ENCODE assay signal across 25 cellular contexts in the genomic region with DNA sequence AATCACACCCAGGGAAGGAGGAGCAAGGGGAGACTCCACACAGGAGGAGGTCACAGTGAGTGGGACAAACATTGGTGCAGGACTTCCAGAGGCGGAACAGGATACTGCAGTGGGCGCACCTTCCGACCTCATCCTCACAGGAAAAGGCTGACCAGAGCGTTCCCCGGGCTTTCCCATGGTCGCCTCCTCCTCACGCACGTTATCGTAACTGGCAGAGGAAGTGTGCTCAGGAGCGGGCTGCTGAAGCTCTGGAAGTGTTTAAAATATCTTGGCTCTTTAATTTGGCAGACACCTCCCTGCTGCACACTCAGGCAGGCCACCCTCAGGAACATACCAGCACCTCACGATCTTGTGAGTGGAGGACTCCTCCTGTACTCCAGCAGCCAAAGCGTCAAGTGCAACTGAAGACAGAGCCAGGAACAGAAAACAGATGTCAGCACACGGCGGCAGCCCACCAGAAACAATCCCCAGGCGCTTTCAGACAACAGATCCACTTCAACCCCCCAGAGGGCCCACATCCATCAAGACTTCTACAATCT. TPM values are rescaled to one million over a fixed set of nuclear protein-coding genes. Genes with fewer than 3 reads are reported as not detected.
DNase-seq lines count a peak whose midpoint lies in the region; ATAC-seq and TF ChIP-seq lines count a peak whose summit lies in the region.
"Had no signal": no experiment of that assay in that cellular context is flagged by ENCODE, and none has a peak within 500 bp of the region (broad histone marks: within the 10 kb centered on the region; RNA-seq: fewer than 3 reads in every experiment).

No MANE protein-coding gene starts in this region.

- no peaks in the 10 kb centered on the region for H4K20me1 ChIP-seq in PC-9 (ENCODE audit: insufficient read depth)

- no peak overlapping the region for H3K4me2 ChIP-seq in PC-9

- intact Hi-C loops in left ventricle myocardium inferior (cut with micrococcal nuclease), result no loop called here
- intact Hi-C loops in PC-9 (cut with micrococcal nuclease; ENCODE audit: unreplicated experiment), result no loop called here
- intact Hi-C loops in ascending aorta (cut with DNase I), result no loop called here

- peaks cover 15% of the 10 kb centered on the region for H3K4me1 ChIP-seq in BE2C
- peaks cover 18% of the 10 kb centered on the region for H3K4me1 ChIP-seq in left ventricle myocardium inferior
- H3K4me1 ChIP-seq in muscle layer of colon (ENCODE audit: insufficient read depth, low read length), result peaks cover 9% of the 10 kb centered on the region
- H3K4me1 ChIP-seq in PC-9 (replicated peaks; ENCODE audit: insufficient read depth), result no peaks in the 10 kb centered on the region
- no peaks in the 10 kb centered on the region for H3K4me1 ChIP-seq in ascending aorta

- H2AFZ ChIP-seq in PC-9, result no peak overlapping the region

- no peaks in the 10 kb centered on the region for H3F3A ChIP-seq in PC-9 (ENCODE audit: insufficient read depth, low read depth)

- CTCF ChIA-PET in PC-9 (lab: Charles Lee), result no interaction called here

- POLR2A ChIA-PET in PC-9 (lab: Charles Lee; ENCODE audit: unreplicated experiment), result no interaction called here

- H3K27me3 ChIP-seq in BE2C, result no peaks in the 10 kb centered on the region
- H3K27me3 ChIP-seq in left ventricle myocardium inferior (ENCODE audit: low read depth), result no peaks in the 10 kb centered on the region
- no peaks in the 10 kb centered on the region for H3K27me3 ChIP-seq in muscle layer of colon (ENCODE audit: control insufficient read depth in 1 of 2, insufficient read depth in 2 of 2, low read length in 2 of 2)
- no peaks in the 10 kb centered on the region for H3K27me3 ChIP-seq in PC-9 (ENCODE audit: insufficient read depth, low read depth)
- no peaks in the 10 kb centered on the region for H3K27me3 ChIP-seq in ascending aorta
- H3K27me3 ChIP-seq: MG63 had no signal

- peak; percentile 78 for DNase-seq in BE2C
- peak; percentile 78 for DNase-seq in dermis blood vessel endothelial cell
- peak; percentile 33 for DNase-seq in left ventricle myocardium inferior
- DNase-seq in PC-9, result no peak
- DNase-seq in ascending aorta (ENCODE audit: low spot score in 2 of 2), result no peak
- DNase-seq: activated CD4-positive, alpha-beta T cell treated with anti-CD3 and anti-CD28 coated beads, Interleukin-2, amount 50 U/mL, for 1 hour; activated CD8-positive, alpha-beta memory T cell treated with anti-CD3 and anti-CD28 coated beads, Interleukin-2, amount 10 ng/mL, durations not matched to agents 7 days and 5 days; activated naive CD4-positive, alpha-beta T cell treated with anti-CD3 and anti-CD28 coated beads for 36 hours; activated T-cell treated with anti-CD3 and anti-CD28 coated beads, Interleukin-2, amount 50 U/mL, for 72 hours; AML-193; amniotic stem cell; CD8-positive, alpha-beta T cell; cortex of kidney; GOT3; KBM-7; MG63; midbrain; natural killer cell; NCI-H1436 treated with DMSO at 0.1 percent for 48 hours; NCI-H526 treated with DMSO at 0.1 percent for 48 hours; substantia nigra had no signal

- H3K9me3 ChIP-seq in BE2C, result no peaks in the 10 kb centered on the region
- H3K9me3 ChIP-seq in left ventricle myocardium inferior (replicated peaks), result no peaks in the 10 kb centered on the region
- H3K9me3 ChIP-seq in muscle layer of colon (ENCODE audit: low read length), result no peaks in the 10 kb centered on the region
- no peaks in the 10 kb centered on the region for H3K9me3 ChIP-seq in PC-9 (ENCODE audit: insufficient read depth, low read depth)
- H3K9me3 ChIP-seq in ascending aorta, result no peaks in the 10 kb centered on the region
- H3K9me3 ChIP-seq: MG63 had no signal

- H3K27ac ChIP-seq in left ventricle myocardium inferior (replicated peaks) (peak overlapping the region; percentile 68), muscle layer of colon (ENCODE audit: low read depth, low read length) (peak overlapping the region; percentile 12), PC-9 (no peak overlapping the region), ascending aorta (no peak overlapping the region)

- TF ChIP-seq CTCF in BE2C (IDR thresholded peaks at IDR 0.05; ENCODE audit: low read depth, low read length) (no peak), left ventricle myocardium inferior (IDR thresholded peaks at IDR 0.05; ENCODE audit: borderline replicate concordance) (no peak), PC-9 (conservative IDR thresholded peaks at IDR 0.05) (no peak), ascending aorta (IDR thresholded peaks at IDR 0.05) (no peak)

- H3K79me2 ChIP-seq in PC-9 (ENCODE audit: low read depth), result no peaks in the 10 kb centered on the region

- no peak overlapping the region for H3K9ac ChIP-seq in muscle layer of colon (ENCODE audit: low read length)

- no TSS peak for BruUV-seq in PC-9 (replicated peaks; lab: Mats Ljungman, UMichigan)

- H3K4me3 ChIP-seq in BE2C (ENCODE audit: low read depth, low read length) (no peak overlapping the region), left ventricle myocardium inferior (peak overlapping the region; percentile 43), muscle layer of colon (ENCODE audit: low read depth in 1 of 2, low read length in 2 of 2) (peak overlapping the region in 1 of 2 donors; percentile 15), PC-9 (no peak overlapping the region), ascending aorta (no peak overlapping the region)
- H3K4me3 ChIP-seq: MG63 had no signal

- H3K36me3 ChIP-seq in BE2C (peaks cover 66% of the 10 kb centered on the region), left ventricle myocardium inferior (no peaks in the 10 kb centered on the region), muscle layer of colon (ENCODE audit: insufficient read depth, low read length) (no peaks in the 10 kb centered on the region), PC-9 (ENCODE audit: low read depth) (peaks cover 8% of the 10 kb centered on the region; the same call in 1 of the 2 replicates), ascending aorta (no peaks in the 10 kb centered on the region)

- ATAC-seq in HG03457 (IDR thresholded peaks at IDR 0.05; ENCODE audit: unreplicated experiment), result no peak
- no peak for ATAC-seq in GM19397 (IDR thresholded peaks at IDR 0.05; ENCODE audit: unreplicated experiment)
- ATAC-seq: activated CD8-positive, alpha-beta memory T cell treated with anti-CD3 and anti-CD28 coated beads, Interleukin-2, amount 10 ng/mL, durations not matched to agents 7 days and 5 days; activated T-cell treated with anti-CD3 and anti-CD28 coated beads, Interleukin-2, amount 50 U/mL, for 72 hours; CD8-positive, alpha-beta T cell; natural killer cell; WTC11 had no signal

- no peaks in the 10 kb centered on the region for H3K9me2 ChIP-seq in PC-9 (ENCODE audit: insufficient read depth)

RNA-seq across cellular contexts. Expression of gene FANCA, which starts 17.5 kb away (rescaled TPM):
- polyA plus RNA-seq in BE2C (2012; ENCODE audit: insufficient read depth, insufficient read length, low read depth), result 28.5 TPM
- 16.8 and 17.3 TPM in 2 replicates for total RNA-seq in dermis blood vessel endothelial cell
- total RNA-seq in left ventricle myocardium inferior, result 2.4 TPM
- total RNA-seq in PC-9 (2021), result 61.6 and 79.9 TPM in 2 replicates
- 68.1 TPM for total RNA-seq in ascending aorta

RNA-seq across cellular contexts. Expression of gene SPIRE2, which starts 29.4 kb away (rescaled TPM):
- polyA plus RNA-seq in BE2C (2012; ENCODE audit: insufficient read depth, insufficient read length, low read depth), result 11.5 TPM
- total RNA-seq in dermis blood vessel endothelial cell, result 2.1 and 2.7 TPM in 2 replicates
- 1.2 TPM for total RNA-seq in left ventricle myocardium inferior
- 34.5 and 48.6 TPM in 2 replicates for total RNA-seq in PC-9 (2021)
- total RNA-seq in ascending aorta, result not detected

Comparison
In these comparisons a context has a peak if more than half of its experiments do, and no peak if none do; other contexts are left out.
1. DNase-seq: peak in BE2C (single experiment), dermis blood vessel endothelial cell (single experiment) and left ventricle myocardium inferior (single experiment); none in PC-9 (0 of 2) and ascending aorta (0 of 2).
2. H3K27ac ChIP-seq: peak in left ventricle myocardium inferior (single experiment) and muscle layer of colon (single experiment); none in PC-9 (single experiment) and ascending aorta (0 of 2).